In genomic region chr3:153400641-153401040, GRCh38 we compare ENCODE assay signal across 31 cellular contexts.
DNase-seq lines count a peak whose midpoint lies in the region; ATAC-seq and TF ChIP-seq lines count a peak whose summit lies in the region.
"Had no signal": no experiment of that assay in that cellular context is flagged by ENCODE, and none has a peak within 500 bp of the region (broad histone marks: within the 10 kb centered on the region; RNA-seq: fewer than 3 reads in every experiment).

No MANE protein-coding gene starts in this region.

- H3K4me2 ChIP-seq in IMR-90 (ENCODE audit: low read depth, low read length) (no peak overlapping the region; the same call in 1 of the 2 replicates), OCI-LY3 (ENCODE audit: low read length) (no peak overlapping the region), mesenchymal stem cell (ENCODE audit: low read length, poor library complexity, severe bottlenecking) (no peak overlapping the region)

- H3K27ac ChIP-seq in IMR-90 (ENCODE audit: insufficient read depth, low read length) (no peak overlapping the region), OCI-LY3 (ENCODE audit: low read length) (no peak overlapping the region), mesenchymal stem cell (ENCODE audit: low read length, poor library complexity, severe bottlenecking) (no peak overlapping the region)
- H3K27ac ChIP-seq: C4-2B, gastrocnemius medialis, psoas muscle, sigmoid colon, vagina had no signal

- H3K56ac ChIP-seq in IMR-90 (ENCODE audit: extremely low read depth, insufficient read depth, low read length) = no peak overlapping the region

- ATAC-seq in IMR-90 (ENCODE audit: low read depth) = no peak
- no peak for ATAC-seq in GM21360 (IDR thresholded peaks at IDR 0.05; ENCODE audit: unreplicated experiment)
- no peak for ATAC-seq in natural killer cell
- ATAC-seq: activated T-cell treated with anti-CD3 and anti-CD28 coated beads, Interleukin-2, amount 50 U/mL, for 4 hours; gastrocnemius medialis; left ventricle myocardium superior; naive thymus-derived CD4-positive, alpha-beta T cell; psoas muscle had no signal

- H4K8ac ChIP-seq in IMR-90 (ENCODE audit: low read depth in 2 of 2, low read length in 2 of 2) = no peak overlapping the region
- H4K8ac ChIP-seq in mesenchymal stem cell (ENCODE audit: low read length) = no peak overlapping the region

- H3K27me3 Mint-ChIP-seq in natural killer cell (ENCODE audit: low read depth in 2 of 2) = no peaks in the 10 kb centered on the region
- H3K27me3 Mint-ChIP-seq: naive thymus-derived CD4-positive, alpha-beta T cell had no signal

- no peaks in the 10 kb centered on the region for H3K9me3 ChIP-seq in IMR-90 (ENCODE audit: control insufficient read depth, insufficient read depth, low read length)
- H3K9me3 ChIP-seq in OCI-LY3 (ENCODE audit: insufficient read depth, low read length) = no peaks in the 10 kb centered on the region
- no peaks in the 10 kb centered on the region for H3K9me3 ChIP-seq in mesenchymal stem cell (ENCODE audit: control insufficient read depth, low read length)
- H3K9me3 ChIP-seq: gastrocnemius medialis, HAP-1, psoas muscle, sigmoid colon, vagina had no signal

- POLR2A ChIA-PET in IMR-90 (lab: Charles Lee; ENCODE audit: unreplicated experiment) = no interaction called here

- H3K18ac ChIP-seq in IMR-90 (ENCODE audit: low read depth, low read length) (no peak overlapping the region), mesenchymal stem cell (ENCODE audit: low read depth in 1 of 2, low read length in 2 of 2) (no peak overlapping the region)

- H4K91ac ChIP-seq in IMR-90 (ENCODE audit: insufficient read depth, low read depth, low read length) = no peak overlapping the region
- H4K91ac ChIP-seq in mesenchymal stem cell (ENCODE audit: low read length) = no peak overlapping the region

- H2BK15ac ChIP-seq in IMR-90 (ENCODE audit: low read depth, low read length) (no peak overlapping the region), mesenchymal stem cell (ENCODE audit: low read depth, poor library complexity, severe bottlenecking) (no peak overlapping the region)

- H2AK9ac ChIP-seq in IMR-90 (replicated peaks; ENCODE audit: low read depth, low read length, poor library complexity) = no peak overlapping the region

- H3K27me3 ChIP-seq in IMR-90 (ENCODE audit: control insufficient read depth, insufficient read depth, low read length) = no peaks in the 10 kb centered on the region
- H3K27me3 ChIP-seq in OCI-LY3 (ENCODE audit: low read depth, low read length) = no peaks in the 10 kb centered on the region
- H3K27me3 ChIP-seq in mesenchymal stem cell (ENCODE audit: control insufficient read depth in 1 of 2, insufficient read depth in 1 of 2, low read length in 2 of 2) = no peaks in the 10 kb centered on the region
- H3K27me3 ChIP-seq: gastrocnemius medialis, sigmoid colon, vagina had no signal

- H3K4me1 Mint-ChIP-seq in natural killer cell = peaks cover 24 to 30% of the 10 kb centered on the region in 2 donors
- H3K4me1 Mint-ChIP-seq: mesothelial cell of epicardium had no signal

- H3K36me3 ChIP-seq in IMR-90 (ENCODE audit: control insufficient read depth, insufficient read depth, low read length) (no peaks in the 10 kb centered on the region), OCI-LY3 (replicated peaks; ENCODE audit: low read depth, low read length) (no peaks in the 10 kb centered on the region), mesenchymal stem cell (ENCODE audit: control insufficient read depth in 1 of 2, insufficient read depth in 2 of 2, low read depth in 1 of 2, low read length in 2 of 2) (no peaks in the 10 kb centered on the region)
- H3K36me3 ChIP-seq: gastrocnemius medialis, HAP-1, sigmoid colon, vagina had no signal

- H3K79me1 ChIP-seq in IMR-90 (ENCODE audit: low read depth in 1 of 2, low read length in 2 of 2) = no peaks in the 10 kb centered on the region
- no peaks in the 10 kb centered on the region for H3K79me1 ChIP-seq in mesenchymal stem cell (replicated peaks; ENCODE audit: low read length, poor library complexity, severe bottlenecking)

- CTCF ChIA-PET in IMR-90 (lab: Yijun Ruan, JAX) = no interaction called here

- H2BK5ac ChIP-seq in IMR-90 (ENCODE audit: low read depth, low read length, poor library complexity, severe bottlenecking) (no peak overlapping the region), mesenchymal stem cell (ENCODE audit: low read depth, low read length, poor library complexity, severe bottlenecking) (no peak overlapping the region)

- H3K4me1 ChIP-seq in IMR-90 (ENCODE audit: control insufficient read depth, insufficient read depth, low read length) (no peaks in the 10 kb centered on the region), OCI-LY3 (ENCODE audit: low read length) (peaks cover 15% of the 10 kb centered on the region), mesenchymal stem cell (ENCODE audit: control insufficient read depth, insufficient read depth, low read depth, low read length) (peaks cover 7% of the 10 kb centered on the region)
- H3K4me1 ChIP-seq: gastrocnemius medialis, HAP-1, psoas muscle, sigmoid colon had no signal

- no peak for TF ChIP-seq RAD21 in IMR-90 (IDR thresholded peaks at IDR 0.05; ENCODE audit: low read length)

- no peaks in the 10 kb centered on the region for H3K79me2 ChIP-seq in OCI-LY3 (ENCODE audit: low read length)

- intact Hi-C loops in IMR-90 (cut with micrococcal nuclease) (loop anchor here (10.0 kb wide), 1 partner anchor 236 kb away; the partner anchor contains the start of gene RAP2B), head of caudate nucleus (cut with DNase I) (no loop called here), natural killer cell (cut with micrococcal nuclease) (no loop called here)

- no peak overlapping the region for H2AFZ ChIP-seq in IMR-90 (replicated peaks; ENCODE audit: low read length, poor library complexity)
- peak overlapping the region; percentile 2; the same call in 1 of the 2 replicates for H2AFZ ChIP-seq in OCI-LY3 (ENCODE audit: low read depth, low read length)
- H2AFZ ChIP-seq in mesenchymal stem cell (ENCODE audit: low read depth, low read length) = no peak overlapping the region

- H3K9ac ChIP-seq in IMR-90 (ENCODE audit: low read depth, low read length) (no peak overlapping the region), OCI-LY3 (ENCODE audit: low read length) (no peak overlapping the region), mesenchymal stem cell (ENCODE audit: low read length) (peak overlapping the region; percentile 67)

- H3K9me3 Mint-ChIP-seq in natural killer cell = no peaks in the 10 kb centered on the region
- H3K9me3 Mint-ChIP-seq: activated T-cell treated with anti-CD3 and anti-CD28 coated beads, Interleukin-2, amount 50 U/mL, for 4 hours had no signal

- H3K9me1 ChIP-seq in IMR-90 (ENCODE audit: insufficient read depth, low read length) = no peaks in the 10 kb centered on the region

- TF ChIP-seq CTCF in IMR-90 (conservative IDR thresholded peaks at IDR 0.05; ENCODE audit: low read depth, low read length) (no peak), OCI-LY3 (IDR thresholded peaks at IDR 0.05; ENCODE audit: low read depth, low read length) (no peak), epithelial cell of esophagus (IDR thresholded peaks at IDR 0.05; ENCODE audit: insufficient read depth, low read depth, low read length, missing control alignments) (no peak), natural killer cell (IDR thresholded peaks at IDR 0.05) (no peak)

- H2AK5ac ChIP-seq in IMR-90 (ENCODE audit: low read depth, low read length) = no peak overlapping the region
- no peak overlapping the region for H2AK5ac ChIP-seq in mesenchymal stem cell (ENCODE audit: low read length, severe bottlenecking)

- H4K20me1 ChIP-seq in IMR-90 (ENCODE audit: insufficient read depth, low read length) = no peaks in the 10 kb centered on the region
- H4K20me1 ChIP-seq in OCI-LY3 (ENCODE audit: insufficient read depth, low read length) = no peaks in the 10 kb centered on the region

- dilution Hi-C loops in IMR-90 (cut with HindIII; ENCODE audit: low sequenced_read_pairs, unreplicated experiment) = no loop called here

- DNase-seq in IMR-90 = peak; percentile 2
- DNase-seq in epithelial cell of esophagus (ENCODE audit: low read depth) = peak; percentile 90
- DNase-seq in mesenchymal stem cell = no peak
- DNase-seq in head of caudate nucleus = no peak
- DNase-seq in natural killer cell = no peak
- no peak for DNase-seq in NCI-H1048 (lab: John Stamatoyannopoulos, UW)
- DNase-seq: activated CD4-positive, alpha-beta T cell treated with anti-CD3 and anti-CD28 coated beads for 4 hours; activated naive CD4-positive, alpha-beta T cell treated with Interleukin-2 at 50 U/mL for 16 hours; activated T-cell treated with anti-CD3 and anti-CD28 coated beads, Interleukin-2, amount 50 U/mL, for 4 hours; DMS79; gastrocnemius medialis; GF-D8; hypothalamus; immature natural killer cell; KBM-7; left ventricle myocardium superior; naive thymus-derived CD4-positive, alpha-beta T cell; NCI-H1092; NCI-H187; nucleus accumbens; psoas muscle; sigmoid colon; stimulated activated CD4-positive, alpha-beta T cell treated with anti-CD3 and anti-CD28 coated beads, Interleukin-15, amount 100 ng/mL, for 24 hours; stimulated activated naive CD4-positive, alpha-beta T cell treated with Interleukin-2 at 50 U/mL for 16 hours; T-helper 2 cell had no signal

- H3K4ac ChIP-seq in IMR-90 (ENCODE audit: low read depth, low read length) (no peak overlapping the region), mesenchymal stem cell (ENCODE audit: low read depth in 1 of 2, low read length in 2 of 2) (no peak overlapping the region)

- H3K23ac ChIP-seq in IMR-90 (ENCODE audit: low read depth, low read length) = no peak overlapping the region
- H3K23ac ChIP-seq in mesenchymal stem cell (ENCODE audit: low read length in 2 of 2) = no peak overlapping the region

- in situ Hi-C loops in IMR-90 (cut with MboI; ENCODE audit: low sequenced_read_pairs) = no loop called here

- H3K4me3 ChIP-seq in IMR-90 (ENCODE audit: insufficient read depth, low read depth, low read length) (no peak overlapping the region), OCI-LY3 (ENCODE audit: low read length) (no peak overlapping the region), epithelial cell of esophagus (ENCODE audit: low read length) (no peak overlapping the region), mesenchymal stem cell (ENCODE audit: insufficient read depth in 1 of 2, low read depth in 1 of 2, low read length in 2 of 2) (peak overlapping the region in 1 of 2 experiments; percentile 60)
- H3K4me3 ChIP-seq: gastrocnemius medialis, HAP-1, psoas muscle, sigmoid colon, vagina had no signal

- no peak overlapping the region for H3K4me3 Mint-ChIP-seq in natural killer cell
- H3K4me3 Mint-ChIP-seq: activated T-cell treated with anti-CD3 and anti-CD28 coated beads, Interleukin-2, amount 50 U/mL, for 4 hours; immature natural killer cell; mesothelial cell of epicardium had no signal

- peak overlapping the region in 1 of 2 donors; percentile 29 for H3K27ac Mint-ChIP-seq in natural killer cell
- H3K27ac Mint-ChIP-seq: mesothelial cell of epicardium had no signal

- no peaks in the 10 kb centered on the region for H3K36me3 Mint-ChIP-seq in natural killer cell
- H3K36me3 Mint-ChIP-seq: mesothelial cell of epicardium had no signal

- no TSS peak for BruUV-seq in IMR-90 (replicated peaks; lab: Mats Ljungman, UMichigan)

- TF ChIP-seq POLR2A in IMR-90 (IDR thresholded peaks at IDR 0.05; ENCODE audit: low read depth, low read length) = no peak

- no peak overlapping the region for H3K14ac ChIP-seq in IMR-90 (replicated peaks; ENCODE audit: low read depth, low read length)
- H3K14ac ChIP-seq in mesenchymal stem cell (ENCODE audit: low read length in 2 of 2) = no peak overlapping the region

- H2BK12ac ChIP-seq in mesenchymal stem cell (ENCODE audit: low read length in 2 of 2) = no peak overlapping the region

- H2BK20ac ChIP-seq in IMR-90 (ENCODE audit: low read depth, low read length) = no peak overlapping the region

- no peak overlapping the region for H4K5ac ChIP-seq in IMR-90 (ENCODE audit: low read depth, low read length)

- H2BK120ac ChIP-seq in IMR-90 (ENCODE audit: low read depth, low read length) (no peak overlapping the region), mesenchymal stem cell (ENCODE audit: low read depth, low read length) (no peak overlapping the region)

Comparison
In these comparisons a context has a peak if more than half of its experiments do, and no peak if none do; other contexts are left out.
1. DNase-seq: peak in IMR-90 (single experiment) and epithelial cell of esophagus (single experiment); none in mesenchymal stem cell (single experiment), head of caudate nucleus (0 of 42), natural killer cell (single experiment) and NCI-H1048 (single experiment).